In genomic region chr6:108321253-108321740, GRCh38 we compare ENCODE assay signal across 18 cellular contexts.
"Had no signal": no experiment of that assay in that cellular context is flagged by ENCODE, and none has a peak within 500 bp of the region (broad histone marks: within the 10 kb centered on the region; RNA-seq: fewer than 3 reads in every experiment).

No MANE protein-coding gene starts in this region.

- H3K36me3 ChIP-seq: right lobe of liver, thoracic aorta had no signal

- H3K4me3 ChIP-seq: right lobe of liver, thoracic aorta had no signal

- H3K9me3 ChIP-seq: right lobe of liver, thoracic aorta had no signal

- DNase-seq: activated CD4-positive, alpha-beta T cell treated with anti-CD3 and anti-CD28 coated beads for 36 hours; activated CD4-positive, CD25-positive, alpha-beta regulatory T cell; activated CD8-positive, alpha-beta memory T cell treated with anti-CD3 and anti-CD28 coated beads, Interleukin-2, amount 10 ng/mL, durations not matched to agents 7 days and 5 days; activated CD8-positive, alpha-beta T cell treated with anti-CD3 and anti-CD28 coated beads, Interleukin-2, amount 10 ng/mL, durations not matched to agents 7 days and 5 days; activated naive CD8-positive, alpha-beta T cell treated with anti-CD3 and anti-CD28 coated beads, Interleukin-2, amount 50 U/mL, for 24 hours; activated T-cell treated with anti-CD3 and anti-CD28 coated beads, Interleukin-2, amount 50 U/mL, for 48 hours; anterior cingulate cortex; kidney glomerular epithelial cell; posterior cingulate gyrus; right lobe of liver; stimulated activated CD4-positive, alpha-beta T cell treated with anti-CD3 and anti-CD28 coated beads, Interleukin-12 subunit alpha, Interleukin-12 subunit beta, amount 100 ng/mL, for 4 hours; stimulated activated CD4-positive, alpha-beta T cell treated with anti-CD3 and anti-CD28 coated beads, Interleukin-4, amount 100 ng/mL, for 1 hour; T-helper 1 cell had no signal

- ATAC-seq: activated CD4-positive, alpha-beta T cell treated with anti-CD3 and anti-CD28 coated beads for 36 hours; activated CD8-positive, alpha-beta memory T cell treated with anti-CD3 and anti-CD28 coated beads, Interleukin-2, amount 10 ng/mL, durations not matched to agents 7 days and 5 days; activated CD8-positive, alpha-beta T cell treated with anti-CD3 and anti-CD28 coated beads, Interleukin-2, amount 10 ng/mL, durations not matched to agents 7 days and 5 days; activated naive CD8-positive, alpha-beta T cell treated with anti-CD3 and anti-CD28 coated beads, Interleukin-2, amount 50 U/mL, for 24 hours; esophagus mucosa; foreskin keratinocyte; left lobe of liver; right lobe of liver had no signal

- FAIRE-seq: endothelial cell of umbilical vein had no signal

- H3K4me1 ChIP-seq: foreskin keratinocyte, right lobe of liver had no signal

- H3K27ac ChIP-seq: foreskin keratinocyte, right lobe of liver, thoracic aorta had no signal

- H3K27me3 ChIP-seq: foreskin keratinocyte, right lobe of liver had no signal
